In the genomic region with DNA sequence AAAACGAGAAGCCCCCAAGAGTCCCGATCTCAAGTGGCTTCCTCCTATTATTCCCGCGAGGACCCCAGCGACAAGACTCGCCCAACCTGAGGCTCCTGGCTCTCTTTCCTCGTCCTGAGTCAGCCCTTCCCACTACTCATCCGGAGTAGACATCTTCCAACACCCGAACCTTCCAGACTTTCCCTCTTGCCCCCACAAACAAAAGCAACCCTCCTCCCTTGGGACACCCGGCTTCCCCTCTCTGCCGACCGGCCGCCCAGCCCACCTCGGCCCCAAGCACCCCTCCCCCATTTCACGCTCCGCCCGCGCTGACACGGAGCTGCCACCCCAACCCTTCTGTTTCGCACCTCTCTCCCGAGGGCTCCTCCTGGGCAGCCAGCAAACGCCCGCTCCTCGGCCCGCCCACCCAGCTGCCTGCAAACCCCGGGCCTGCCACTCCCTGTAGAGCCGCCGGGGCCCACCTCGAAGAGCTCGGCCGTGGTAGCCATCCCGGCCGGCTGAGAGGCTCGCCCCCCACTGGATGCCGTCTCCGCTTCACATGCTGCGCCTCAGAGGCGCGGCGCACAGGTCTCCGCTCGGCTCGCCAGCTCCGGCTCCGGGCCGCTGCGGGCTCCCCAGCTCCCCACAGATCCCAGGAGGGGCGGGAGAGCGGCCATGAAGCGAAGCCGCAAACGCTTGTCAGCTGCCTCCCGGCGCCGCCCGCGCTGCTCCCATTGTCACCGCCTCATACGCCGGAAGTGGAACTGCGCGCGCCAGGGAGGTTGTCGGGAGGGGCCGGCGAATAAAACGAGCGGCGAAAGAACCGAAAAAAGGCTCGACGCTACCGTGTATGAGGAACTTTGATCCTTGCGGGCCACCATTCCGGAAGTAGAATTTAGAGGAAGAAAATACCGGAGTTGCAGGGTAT, we compare ENCODE assay signal across 1 cellular context.
TF ChIP-seq lines count a peak whose summit lies in the region.

A gene with protein sequence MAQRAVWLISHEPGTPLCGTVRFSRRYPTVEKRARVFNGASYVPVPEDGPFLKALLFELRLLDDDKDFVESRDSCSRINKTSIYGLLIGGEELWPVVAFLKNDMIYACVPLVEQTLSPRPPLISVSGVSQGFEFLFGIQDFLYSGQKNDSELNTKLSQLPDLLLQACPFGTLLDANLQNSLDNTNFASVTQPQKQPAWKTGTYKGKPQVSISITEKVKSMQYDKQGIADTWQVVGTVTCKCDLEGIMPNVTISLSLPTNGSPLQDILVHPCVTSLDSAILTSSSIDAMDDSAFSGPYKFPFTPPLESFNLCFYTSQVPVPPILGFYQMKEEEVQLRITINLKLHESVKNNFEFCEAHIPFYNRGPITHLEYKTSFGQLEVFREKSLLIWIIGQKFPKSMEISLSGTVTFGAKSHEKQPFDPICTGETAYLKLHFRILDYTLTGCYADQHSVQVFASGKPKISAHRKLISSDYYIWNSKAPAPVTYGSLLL (plus strand): TSS at position 811 of the 907 bp plus-strand sequence. CDS start 344 bp downstream, outside the sequence.
A gene with protein sequence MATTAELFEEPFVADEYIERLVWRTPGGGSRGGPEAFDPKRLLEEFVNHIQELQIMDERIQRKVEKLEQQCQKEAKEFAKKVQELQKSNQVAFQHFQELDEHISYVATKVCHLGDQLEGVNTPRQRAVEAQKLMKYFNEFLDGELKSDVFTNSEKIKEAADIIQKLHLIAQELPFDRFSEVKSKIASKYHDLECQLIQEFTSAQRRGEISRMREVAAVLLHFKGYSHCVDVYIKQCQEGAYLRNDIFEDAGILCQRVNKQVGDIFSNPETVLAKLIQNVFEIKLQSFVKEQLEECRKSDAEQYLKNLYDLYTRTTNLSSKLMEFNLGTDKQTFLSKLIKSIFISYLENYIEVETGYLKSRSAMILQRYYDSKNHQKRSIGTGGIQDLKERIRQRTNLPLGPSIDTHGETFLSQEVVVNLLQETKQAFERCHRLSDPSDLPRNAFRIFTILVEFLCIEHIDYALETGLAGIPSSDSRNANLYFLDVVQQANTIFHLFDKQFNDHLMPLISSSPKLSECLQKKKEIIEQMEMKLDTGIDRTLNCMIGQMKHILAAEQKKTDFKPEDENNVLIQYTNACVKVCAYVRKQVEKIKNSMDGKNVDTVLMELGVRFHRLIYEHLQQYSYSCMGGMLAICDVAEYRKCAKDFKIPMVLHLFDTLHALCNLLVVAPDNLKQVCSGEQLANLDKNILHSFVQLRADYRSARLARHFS (minus strand): TSS at position 745 of the 907 bp plus-strand sequence. CDS start 257 bp downstream, at position 488.

TF ChIP-seq in HepG2, 621 proteins besides CTCF, POLR2A, EP300 and RAD21 (continues in another document):
- TF ChIP-seq MBD4 (IDR thresholded peaks at IDR 0.05; ENCODE audit: borderline replicate concordance, low read length) (no peak), ZNF296 (CRISPR knock-in tag; conservative IDR thresholded peaks at IDR 0.05) (no peak), KMT2A (CRISPR knock-in tag; IDR thresholded peaks at IDR 0.05) (peak; percentile 89), CBX5 (CRISPR knock-in tag; IDR thresholded peaks at IDR 0.05; ENCODE audit: borderline replicate concordance) (peak; percentile 27; the same call in 1 of the 2 replicates), MIXL1 (CRISPR knock-in tag; IDR thresholded peaks at IDR 0.05) (0 out of 2 replicates have a peak, but pooled peaks have one; percentile 13), HCFC1 (IDR thresholded peaks at IDR 0.05; ENCODE audit: low read depth, low read length) (0 out of 2 replicates have a peak, but pooled peaks have one; percentile 3), ZNF614 (CRISPR knock-in tag; IDR thresholded peaks at IDR 0.05; ENCODE audit: borderline replicate concordance) (no peak; the same call in 1 of the 2 replicates), MATR3 (CRISPR knock-in tag; IDR thresholded peaks at IDR 0.05) (no peak), KLF13 (CRISPR knock-in tag; IDR thresholded peaks at IDR 0.05) (no peak), ZFP36L1 (CRISPR knock-in tag; IDR thresholded peaks at IDR 0.05) (peak; percentile 74; the same call in 1 of the 2 replicates), EHMT2 (IDR thresholded peaks at IDR 0.05; ENCODE audit: borderline replicate concordance, low read depth, low read length) (no peak), ZNF850 (CRISPR knock-in tag; conservative IDR thresholded peaks at IDR 0.05) (no peak), ZNF616 (CRISPR knock-in tag; IDR thresholded peaks at IDR 0.05; ENCODE audit: low read depth) (no peak), ZNF772 (CRISPR knock-in tag; IDR thresholded peaks at IDR 0.05) (peak; percentile 46), CREM (IDR thresholded peaks at IDR 0.05) (peak; percentile 75), CREM (CRISPR knock-in tag; IDR thresholded peaks at IDR 0.05) (no peak), TCF12 (IDR thresholded peaks at IDR 0.05) (no peak), TCF12 (CRISPR knock-in tag; IDR thresholded peaks at IDR 0.05) (peak; percentile 75; the same call in 1 of the 2 replicates), ZNF792 (CRISPR knock-in tag; IDR thresholded peaks at IDR 0.05) (peak; percentile 78), FOXC1 (CRISPR knock-in tag; IDR thresholded peaks at IDR 0.05; ENCODE audit: borderline replicate concordance) (no peak), ASH2L (IDR thresholded peaks at IDR 0.05; ENCODE audit: insufficient read length, low read depth, low read length) (peak; percentile 96), ZSCAN12 (CRISPR knock-in tag; IDR thresholded peaks at IDR 0.05) (no peak; the same call in 1 of the 2 replicates), RFXANK (CRISPR knock-in tag; IDR thresholded peaks at IDR 0.05) (no peak), ZFP1 (CRISPR knock-in tag; IDR thresholded peaks at IDR 0.05) (no peak), FOXO1 (CRISPR knock-in tag; IDR thresholded peaks at IDR 0.05) (no peak), BRCA1 (CRISPR knock-in tag; IDR thresholded peaks at IDR 0.05) (no peak), TP53 (CRISPR knock-in tag; conservative IDR thresholded peaks at IDR 0.05) (no peak), ZNF10 (CRISPR knock-in tag; IDR thresholded peaks at IDR 0.05; ENCODE audit: borderline replicate concordance, low read depth) (no peak), CBX2 (IDR thresholded peaks at IDR 0.05; ENCODE audit: low read depth, low read length) (no peak), CBX2 (CRISPR knock-in tag; IDR thresholded peaks at IDR 0.05; ENCODE audit: low read depth) (no peak), PRPF4 (IDR thresholded peaks at IDR 0.05; ENCODE audit: low read depth, low read length, poor library complexity, severe bottlenecking) (no peak), SAFB2 (CRISPR knock-in tag; IDR thresholded peaks at IDR 0.05; ENCODE audit: borderline replicate concordance, low read depth) (0 out of 2 replicates have a peak, but pooled peaks have one; percentile 6), SOX5 (CRISPR knock-in tag; IDR thresholded peaks at IDR 0.05; ENCODE audit: borderline replicate concordance) (peak; percentile 59), SMAD9 (CRISPR knock-in tag; IDR thresholded peaks at IDR 0.05) (no peak), JUNB (CRISPR knock-in tag; IDR thresholded peaks at IDR 0.05; ENCODE audit: borderline replicate concordance) (no peak), SCMH1 (CRISPR knock-in tag; IDR thresholded peaks at IDR 0.05; ENCODE audit: borderline replicate concordance) (no peak)
- TF ChIP-seq, protein P1, sequence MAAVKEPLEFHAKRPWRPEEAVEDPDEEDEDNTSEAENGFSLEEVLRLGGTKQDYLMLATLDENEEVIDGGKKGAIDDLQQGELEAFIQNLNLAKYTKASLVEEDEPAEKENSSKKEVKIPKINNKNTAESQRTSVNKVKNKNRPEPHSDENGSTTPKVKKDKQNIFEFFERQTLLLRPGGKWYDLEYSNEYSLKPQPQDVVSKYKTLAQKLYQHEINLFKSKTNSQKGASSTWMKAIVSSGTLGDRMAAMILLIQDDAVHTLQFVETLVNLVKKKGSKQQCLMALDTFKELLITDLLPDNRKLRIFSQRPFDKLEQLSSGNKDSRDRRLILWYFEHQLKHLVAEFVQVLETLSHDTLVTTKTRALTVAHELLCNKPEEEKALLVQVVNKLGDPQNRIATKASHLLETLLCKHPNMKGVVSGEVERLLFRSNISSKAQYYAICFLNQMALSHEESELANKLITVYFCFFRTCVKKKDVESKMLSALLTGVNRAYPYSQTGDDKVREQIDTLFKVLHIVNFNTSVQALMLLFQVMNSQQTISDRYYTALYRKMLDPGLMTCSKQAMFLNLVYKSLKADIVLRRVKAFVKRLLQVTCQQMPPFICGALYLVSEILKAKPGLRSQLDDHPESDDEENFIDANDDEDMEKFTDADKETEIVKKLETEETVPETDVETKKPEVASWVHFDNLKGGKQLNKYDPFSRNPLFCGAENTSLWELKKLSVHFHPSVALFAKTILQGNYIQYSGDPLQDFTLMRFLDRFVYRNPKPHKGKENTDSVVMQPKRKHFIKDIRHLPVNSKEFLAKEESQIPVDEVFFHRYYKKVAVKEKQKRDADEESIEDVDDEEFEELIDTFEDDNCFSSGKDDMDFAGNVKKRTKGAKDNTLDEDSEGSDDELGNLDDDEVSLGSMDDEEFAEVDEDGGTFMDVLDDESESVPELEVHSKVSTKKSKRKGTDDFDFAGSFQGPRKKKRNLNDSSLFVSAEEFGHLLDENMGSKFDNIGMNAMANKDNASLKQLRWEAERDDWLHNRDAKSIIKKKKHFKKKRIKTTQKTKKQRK (IDR thresholded peaks at IDR 0.05; ENCODE audit: low read length) = no peak
- TF ChIP-seq, protein P2, sequence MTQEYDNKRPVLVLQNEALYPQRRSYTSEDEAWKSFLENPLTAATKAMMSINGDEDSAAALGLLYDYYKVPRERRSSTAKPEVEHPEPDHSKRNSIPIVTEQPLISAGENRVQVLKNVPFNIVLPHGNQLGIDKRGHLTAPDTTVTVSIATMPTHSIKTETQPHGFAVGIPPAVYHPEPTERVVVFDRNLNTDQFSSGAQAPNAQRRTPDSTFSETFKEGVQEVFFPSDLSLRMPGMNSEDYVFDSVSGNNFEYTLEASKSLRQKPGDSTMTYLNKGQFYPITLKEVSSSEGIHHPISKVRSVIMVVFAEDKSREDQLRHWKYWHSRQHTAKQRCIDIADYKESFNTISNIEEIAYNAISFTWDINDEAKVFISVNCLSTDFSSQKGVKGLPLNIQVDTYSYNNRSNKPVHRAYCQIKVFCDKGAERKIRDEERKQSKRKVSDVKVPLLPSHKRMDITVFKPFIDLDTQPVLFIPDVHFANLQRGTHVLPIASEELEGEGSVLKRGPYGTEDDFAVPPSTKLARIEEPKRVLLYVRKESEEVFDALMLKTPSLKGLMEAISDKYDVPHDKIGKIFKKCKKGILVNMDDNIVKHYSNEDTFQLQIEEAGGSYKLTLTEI (CRISPR knock-in tag; conservative IDR thresholded peaks at IDR 0.05) = no peak
- TF ChIP-seq, protein P3, sequence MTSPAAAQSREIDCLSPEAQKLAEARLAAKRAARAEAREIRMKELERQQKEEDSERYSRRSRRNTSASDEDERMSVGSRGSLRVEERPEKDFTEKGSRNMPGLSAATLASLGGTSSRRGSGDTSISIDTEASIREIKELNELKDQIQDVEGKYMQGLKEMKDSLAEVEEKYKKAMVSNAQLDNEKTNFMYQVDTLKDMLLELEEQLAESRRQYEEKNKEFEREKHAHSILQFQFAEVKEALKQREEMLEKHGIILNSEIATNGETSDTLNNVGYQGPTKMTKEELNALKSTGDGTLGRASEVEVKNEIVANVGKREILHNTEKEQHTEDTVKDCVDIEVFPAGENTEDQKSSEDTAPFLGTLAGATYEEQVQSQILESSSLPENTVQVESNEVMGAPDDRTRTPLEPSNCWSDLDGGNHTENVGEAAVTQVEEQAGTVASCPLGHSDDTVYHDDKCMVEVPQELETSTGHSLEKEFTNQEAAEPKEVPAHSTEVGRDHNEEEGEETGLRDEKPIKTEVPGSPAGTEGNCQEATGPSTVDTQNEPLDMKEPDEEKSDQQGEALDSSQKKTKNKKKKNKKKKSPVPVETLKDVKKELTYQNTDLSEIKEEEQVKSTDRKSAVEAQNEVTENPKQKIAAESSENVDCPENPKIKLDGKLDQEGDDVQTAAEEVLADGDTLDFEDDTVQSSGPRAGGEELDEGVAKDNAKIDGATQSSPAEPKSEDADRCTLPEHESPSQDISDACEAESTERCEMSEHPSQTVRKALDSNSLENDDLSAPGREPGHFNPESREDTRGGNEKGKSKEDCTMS (CRISPR knock-in tag; conservative IDR thresholded peaks at IDR 0.05) = no peak
- TF ChIP-seq, protein P4, sequence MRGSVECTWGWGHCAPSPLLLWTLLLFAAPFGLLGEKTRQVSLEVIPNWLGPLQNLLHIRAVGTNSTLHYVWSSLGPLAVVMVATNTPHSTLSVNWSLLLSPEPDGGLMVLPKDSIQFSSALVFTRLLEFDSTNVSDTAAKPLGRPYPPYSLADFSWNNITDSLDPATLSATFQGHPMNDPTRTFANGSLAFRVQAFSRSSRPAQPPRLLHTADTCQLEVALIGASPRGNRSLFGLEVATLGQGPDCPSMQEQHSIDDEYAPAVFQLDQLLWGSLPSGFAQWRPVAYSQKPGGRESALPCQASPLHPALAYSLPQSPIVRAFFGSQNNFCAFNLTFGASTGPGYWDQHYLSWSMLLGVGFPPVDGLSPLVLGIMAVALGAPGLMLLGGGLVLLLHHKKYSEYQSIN (CRISPR knock-in tag; IDR thresholded peaks at IDR 0.05; ENCODE audit: borderline replicate concordance) = no peak
- TF ChIP-seq, protein P5, sequence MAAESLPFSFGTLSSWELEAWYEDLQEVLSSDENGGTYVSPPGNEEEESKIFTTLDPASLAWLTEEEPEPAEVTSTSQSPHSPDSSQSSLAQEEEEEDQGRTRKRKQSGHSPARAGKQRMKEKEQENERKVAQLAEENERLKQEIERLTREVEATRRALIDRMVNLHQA (CRISPR knock-in tag; IDR thresholded peaks at IDR 0.05) = no peak
- TF ChIP-seq, protein P6, sequence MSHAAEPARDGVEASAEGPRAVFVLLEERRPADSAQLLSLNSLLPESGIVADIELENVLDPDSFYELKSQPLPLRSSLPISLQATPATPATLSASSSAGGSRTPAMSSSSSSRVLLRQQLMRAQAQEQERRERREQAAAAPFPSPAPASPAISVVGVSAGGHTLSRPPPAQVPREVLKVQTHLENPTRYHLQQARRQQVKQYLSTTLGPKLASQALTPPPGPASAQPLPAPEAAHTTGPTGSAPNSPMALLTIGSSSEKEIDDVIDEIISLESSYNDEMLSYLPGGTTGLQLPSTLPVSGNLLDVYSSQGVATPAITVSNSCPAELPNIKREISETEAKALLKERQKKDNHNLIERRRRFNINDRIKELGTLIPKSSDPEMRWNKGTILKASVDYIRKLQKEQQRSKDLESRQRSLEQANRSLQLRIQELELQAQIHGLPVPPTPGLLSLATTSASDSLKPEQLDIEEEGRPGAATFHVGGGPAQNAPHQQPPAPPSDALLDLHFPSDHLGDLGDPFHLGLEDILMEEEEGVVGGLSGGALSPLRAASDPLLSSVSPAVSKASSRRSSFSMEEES (CRISPR knock-in tag; IDR thresholded peaks at IDR 0.05) = peak; percentile 45
- TF ChIP-seq, protein P7, sequence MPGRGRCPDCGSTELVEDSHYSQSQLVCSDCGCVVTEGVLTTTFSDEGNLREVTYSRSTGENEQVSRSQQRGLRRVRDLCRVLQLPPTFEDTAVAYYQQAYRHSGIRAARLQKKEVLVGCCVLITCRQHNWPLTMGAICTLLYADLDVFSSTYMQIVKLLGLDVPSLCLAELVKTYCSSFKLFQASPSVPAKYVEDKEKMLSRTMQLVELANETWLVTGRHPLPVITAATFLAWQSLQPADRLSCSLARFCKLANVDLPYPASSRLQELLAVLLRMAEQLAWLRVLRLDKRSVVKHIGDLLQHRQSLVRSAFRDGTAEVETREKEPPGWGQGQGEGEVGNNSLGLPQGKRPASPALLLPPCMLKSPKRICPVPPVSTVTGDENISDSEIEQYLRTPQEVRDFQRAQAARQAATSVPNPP (CRISPR knock-in tag; IDR thresholded peaks at IDR 0.05) = no peak; the same call in 1 of the 2 replicates
- TF ChIP-seq, protein P8, sequence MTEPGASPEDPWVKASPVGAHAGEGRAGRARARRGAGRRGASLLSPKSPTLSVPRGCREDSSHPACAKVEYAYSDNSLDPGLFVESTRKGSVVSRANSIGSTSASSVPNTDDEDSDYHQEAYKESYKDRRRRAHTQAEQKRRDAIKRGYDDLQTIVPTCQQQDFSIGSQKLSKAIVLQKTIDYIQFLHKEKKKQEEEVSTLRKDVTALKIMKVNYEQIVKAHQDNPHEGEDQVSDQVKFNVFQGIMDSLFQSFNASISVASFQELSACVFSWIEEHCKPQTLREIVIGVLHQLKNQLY (CRISPR knock-in tag; IDR thresholded peaks at IDR 0.05) = no peak
